ENCODE assay signal across 8 cellular contexts in genomic region chr4:150385606-150386005, GRCh38.
DNase-seq lines count a peak whose midpoint lies in the region; ATAC-seq, FAIRE-seq and TF ChIP-seq lines count a peak whose summit lies in the region.

No MANE protein-coding gene starts in this region.

- peak; percentile 91 for DNase-seq in NCI-H82 treated with DMSO at 0.1 percent for 48 hours (lab: John Stamatoyannopoulos, UW; ENCODE audit: unreplicated experiment)
- peak; percentile 99 for DNase-seq in fibroblast of peridontal ligament (ENCODE audit: extremely low read depth)
- DNase-seq in sigmoid colon = no peak
- no peak for DNase-seq in small intestine
- DNase-seq in NCI-H748 (lab: John Stamatoyannopoulos, UW; ENCODE audit: unreplicated experiment) = no peak

- H3K36me3 ChIP-seq in HEK293 (ENCODE audit: control insufficient read depth in 2 of 2, insufficient read depth in 1 of 2, low read length in 2 of 2) (no peaks in the 10 kb centered on the region), sigmoid colon (no peaks in the 10 kb centered on the region), small intestine (ENCODE audit: control insufficient read depth in 2 of 2, insufficient read depth in 2 of 2, low read length in 2 of 2) (no peaks in the 10 kb centered on the region)

- TF ChIP-seq EP300 in sigmoid colon (IDR thresholded peaks at IDR 0.05) = no peak

- intact Hi-C loops in sigmoid colon (cut with DNase I) = no loop called here

- 64 to 84% methylated on average over 2 of the region's 2 CpGs for WGBS in sigmoid colon, 2 donors
- WGBS in small intestine, 3 donors = 65 to 90% (median 85%) methylated on average over 2 of the region's 2 CpGs

- H3K4me3 ChIP-seq in HEK293 (ENCODE audit: low read depth, low read length) (no peak overlapping the region), sigmoid colon (no peak overlapping the region), small intestine (ENCODE audit: low read depth in 1 of 2, low read length in 2 of 2) (no peak overlapping the region)

- CTCF ChIA-PET in HEK293 (lab: Yijun Ruan, JAX) = interaction anchor here (0.6 to 0.7 kb wide), 2 partner anchors 14 to 19 kb away, joined by 3 read pairs; no protein-coding TSS in a partner anchor

- H3K27ac ChIP-seq in HEK293 (ENCODE audit: extremely low read depth, low read depth, low read length) = no peak overlapping the region
- H3K27ac ChIP-seq in sigmoid colon = peak overlapping the region in 3 of 4 donors; percentile 32 to 52 (median 39)
- H3K27ac ChIP-seq in small intestine (ENCODE audit: low read depth in 1 of 2, low read length in 1 of 2) = no peak overlapping the region

- H3K4me1 ChIP-seq in HEK293 (ENCODE audit: control insufficient read depth, insufficient read depth, low read length) (no peaks in the 10 kb centered on the region), sigmoid colon (peaks cover 0 to 13% (median 11%) of the 10 kb centered on the region in 4 donors), small intestine (ENCODE audit: control insufficient read depth in 2 of 2, insufficient read depth in 1 of 2, low read depth in 1 of 2, low read length in 1 of 2) (no peaks in the 10 kb centered on the region)

- POLR2A ChIA-PET in HEK293 (lab: Yijun Ruan, JAX) = interaction anchor here (0.6 kb wide), 1 partner anchor 399 kb away, joined by 3 read pairs; no protein-coding TSS in a partner anchor

- no peak for TF ChIP-seq POLR2A in sigmoid colon (IDR thresholded peaks at IDR 0.05)

- TF ChIP-seq CTCF in HEK293 (tag by site-specific recombination; IDR thresholded peaks at IDR 0.05) = no peak
- TF ChIP-seq CTCF in sigmoid colon (IDR thresholded peaks at IDR 0.05) = no peak

- ATAC-seq in GM18517 (IDR thresholded peaks at IDR 0.05; ENCODE audit: unreplicated experiment) (no peak), GM18907 (IDR thresholded peaks at IDR 0.05; ENCODE audit: unreplicated experiment) (no peak)

- H3K27me3 ChIP-seq in sigmoid colon (no peaks in the 10 kb centered on the region), small intestine (ENCODE audit: control insufficient read depth in 2 of 2, insufficient read depth in 2 of 2, low read length in 2 of 2) (no peaks in the 10 kb centered on the region)

- FAIRE-seq in small intestine (lab: Jason Lieb, UNC) = no peak

- H3K9me3 ChIP-seq in HEK293 (ENCODE audit: control insufficient read depth, insufficient read depth, low read depth, low read length) (no peaks in the 10 kb centered on the region), sigmoid colon (no peaks in the 10 kb centered on the region), small intestine (ENCODE audit: control insufficient read depth, low read depth) (no peaks in the 10 kb centered on the region)

TF ChIP-seq in HEK293, 187 proteins besides CTCF, POLR2A, EP300 and RAD21:
- TF ChIP-seq ZNF473 (tag by site-specific recombination; IDR thresholded peaks at IDR 0.05) (no peak), OSR2 (tag by site-specific recombination; IDR thresholded peaks at IDR 0.05) (peak; percentile 59)

Comparison
In these comparisons a context has a peak if more than half of its experiments do, and no peak if none do; other contexts are left out.
1. H3K27ac ChIP-seq: peak in sigmoid colon (3 of 4); none in HEK293 (single experiment) and small intestine (0 of 2).
2. DNase-seq: peak in NCI-H82 treated with DMSO at 0.1 percent for 48 hours (single experiment) and fibroblast of peridontal ligament (single experiment); none in sigmoid colon (single experiment), small intestine (single experiment) and NCI-H748 (single experiment).